In genomic region chr17:82236142-82236971, GRCh38 we compare ENCODE assay signal across 8 cellular contexts. TPM values are rescaled to one million over a fixed set of nuclear protein-coding genes. Genes with fewer than 3 reads are reported as not detected.
DNase-seq lines count a peak whose midpoint lies in the region; ATAC-seq, FAIRE-seq and TF ChIP-seq lines count a peak whose summit lies in the region.

No MANE protein-coding gene starts in this region.

- TF ChIP-seq CTCF in GM20000 (IDR thresholded peaks at IDR 0.05; ENCODE audit: extremely low read depth, missing control alignments) = peak; percentile 68
- TF ChIP-seq CTCF in fibroblast of mammary gland (conservative IDR thresholded peaks at IDR 0.05; ENCODE audit: control insufficient read depth, insufficient read depth, low read depth, low read length) = peak; percentile 68
- TF ChIP-seq CTCF in osteocyte (IDR thresholded peaks at IDR 0.05) = peak; percentile 88

- no peak overlapping the region for H3K4me3 Mint-ChIP-seq in activated T-helper 2 cell treated with anti-CD3 and anti-CD28 coated beads, Interferon-gamma antibody, Interleukin-2, Interleukin-4, amounts not matched to agents 10 μg/mL and 5 μg/mL and 100 μg/mL, durations not matched to agents 14 hours and 24 hours and 36 hours (ENCODE audit: low read depth)
- H3K4me3 Mint-ChIP-seq in osteocyte (ENCODE audit: unreplicated experiment) = no peak overlapping the region

- no peaks in the 10 kb centered on the region for H3K27me3 ChIP-seq in ACC112 (ENCODE audit: insufficient read depth, low read length)

- no peaks in the 10 kb centered on the region for H3K9me3 Mint-ChIP-seq in activated T-helper 2 cell treated with anti-CD3 and anti-CD28 coated beads, Interferon-gamma antibody, Interleukin-2, Interleukin-4, amounts not matched to agents 10 μg/mL and 5 μg/mL and 100 μg/mL, durations not matched to agents 14 hours and 24 hours and 36 hours
- H3K9me3 Mint-ChIP-seq in osteocyte (ENCODE audit: unreplicated experiment) = no peaks in the 10 kb centered on the region

- intact Hi-C loops in activated T-helper 2 cell treated with anti-CD3 and anti-CD28 coated beads, Interferon-gamma antibody, Interleukin-2, Interleukin-4, amounts not matched to agents 10 μg/mL and 5 μg/mL and 100 μg/mL, durations not matched to agents 14 hours and 24 hours and 36 hours (cut with micrococcal nuclease) = loop anchor here (10.0 kb wide), 2 partner anchors 178 to 212 kb away; partner anchors contain the start of genes CENPX, HEXD, LRRC45 and OGFOD3

- peaks cover 36% of the 10 kb centered on the region for H3K36me3 Mint-ChIP-seq in activated T-helper 2 cell treated with anti-CD3 and anti-CD28 coated beads, Interferon-gamma antibody, Interleukin-2, Interleukin-4, amounts not matched to agents 10 μg/mL and 5 μg/mL and 100 μg/mL, durations not matched to agents 14 hours and 24 hours and 36 hours (ENCODE audit: low read depth)
- H3K36me3 Mint-ChIP-seq in osteocyte (ENCODE audit: unreplicated experiment) = no peaks in the 10 kb centered on the region

- peaks cover 73% of the 10 kb centered on the region for H3K4me1 ChIP-seq in ACC112 (ENCODE audit: control insufficient read depth, insufficient read depth, low read length, unreplicated experiment)

- no peaks in the 10 kb centered on the region for H3K27me3 Mint-ChIP-seq in activated T-helper 2 cell treated with anti-CD3 and anti-CD28 coated beads, Interferon-gamma antibody, Interleukin-2, Interleukin-4, amounts not matched to agents 10 μg/mL and 5 μg/mL and 100 μg/mL, durations not matched to agents 14 hours and 24 hours and 36 hours (ENCODE audit: low read depth)
- H3K27me3 Mint-ChIP-seq in osteocyte (ENCODE audit: unreplicated experiment) = no peaks in the 10 kb centered on the region

- peaks cover 78% of the 10 kb centered on the region for H3K79me2 ChIP-seq in ACC112 (ENCODE audit: control insufficient read depth, insufficient read depth, low read length, unreplicated experiment)

- no peak for FAIRE-seq in HTR-8/SVneo (lab: Jason Lieb, UNC)

- H2AFZ ChIP-seq in ACC112 (ENCODE audit: low read length, unreplicated experiment) = no peak overlapping the region

- H3K36me3 ChIP-seq in ACC112 (ENCODE audit: insufficient read depth, low read length) = peaks cover 12% of the 10 kb centered on the region; the same call in 1 of the 2 replicates

- DNase-seq in GM20000 (ENCODE audit: low spot score) = no peak
- peak; percentile 76 for DNase-seq in OCI-M1 (lab: John Stamatoyannopoulos, UW)
- peak; percentile 60 for DNase-seq in activated T-helper 2 cell treated with anti-CD3 and anti-CD28 coated beads, Interferon-gamma antibody, Interleukin-2, Interleukin-4, amounts not matched to agents 10 μg/mL and 5 μg/mL and 100 μg/mL, durations not matched to agents 14 hours and 24 hours and 36 hours (ENCODE audit: low spot score)
- DNase-seq in fibroblast of mammary gland (ENCODE audit: low read depth) = peak; percentile 61
- DNase-seq in osteocyte (ENCODE audit: extremely low spot score, unreplicated experiment) = no peak
- DNase-seq in HTR-8/SVneo (ENCODE audit: insufficient read length, low spot score) = no peak

- H3K27ac Mint-ChIP-seq in activated T-helper 2 cell treated with anti-CD3 and anti-CD28 coated beads, Interferon-gamma antibody, Interleukin-2, Interleukin-4, amounts not matched to agents 10 μg/mL and 5 μg/mL and 100 μg/mL, durations not matched to agents 14 hours and 24 hours and 36 hours = no peak overlapping the region
- peak overlapping the region; percentile 10 for H3K27ac Mint-ChIP-seq in osteocyte (ENCODE audit: unreplicated experiment)

- peak overlapping the region; percentile 34 for H3K27ac ChIP-seq in ACC112 (ENCODE audit: low read depth, low read length)

- H3K4me1 Mint-ChIP-seq in activated T-helper 2 cell treated with anti-CD3 and anti-CD28 coated beads, Interferon-gamma antibody, Interleukin-2, Interleukin-4, amounts not matched to agents 10 μg/mL and 5 μg/mL and 100 μg/mL, durations not matched to agents 14 hours and 24 hours and 36 hours (ENCODE audit: low read depth) = peaks cover 22% of the 10 kb centered on the region
- peaks cover 64% of the 10 kb centered on the region for H3K4me1 Mint-ChIP-seq in osteocyte (ENCODE audit: unreplicated experiment)

- H3K4me3 ChIP-seq in ACC112 (ENCODE audit: low read depth, low read length) = no peak overlapping the region
- no peak overlapping the region for H3K4me3 ChIP-seq in fibroblast of mammary gland (ENCODE audit: control insufficient read depth, low read depth, low read length)

- no peak for ATAC-seq in GM19455 (IDR thresholded peaks at IDR 0.05; ENCODE audit: unreplicated experiment)

RNA-seq across cellular contexts. Expression of gene SLC16A3, which starts 7.5 kb away (rescaled TPM):
- 187 and 200 TPM in 2 replicates for total RNA-seq in activated T-helper 2 cell treated with anti-CD3 and anti-CD28 coated beads, Interferon-gamma antibody, Interleukin-2, Interleukin-4, amounts not matched to agents 10 μg/mL and 5 μg/mL and 100 μg/mL, durations not matched to agents 14 hours and 24 hours and 36 hours
- total RNA-seq in osteocyte = 12.9 and 18.1 TPM in 2 replicates

RNA-seq across cellular contexts. Expression of gene CCDC57, which starts 23.7 kb away (rescaled TPM):
- total RNA-seq in activated T-helper 2 cell treated with anti-CD3 and anti-CD28 coated beads, Interferon-gamma antibody, Interleukin-2, Interleukin-4, amounts not matched to agents 10 μg/mL and 5 μg/mL and 100 μg/mL, durations not matched to agents 14 hours and 24 hours and 36 hours = 51.7 and 53.1 TPM in 2 replicates
- total RNA-seq in osteocyte = 50.8 and 57.9 TPM in 2 replicates

RNA-seq across cellular contexts. Expression of gene CSNK1D, which starts 37.1 kb away (rescaled TPM):
- total RNA-seq in activated T-helper 2 cell treated with anti-CD3 and anti-CD28 coated beads, Interferon-gamma antibody, Interleukin-2, Interleukin-4, amounts not matched to agents 10 μg/mL and 5 μg/mL and 100 μg/mL, durations not matched to agents 14 hours and 24 hours and 36 hours = 139 and 151 TPM in 2 replicates
- 118 and 124 TPM in 2 replicates for total RNA-seq in osteocyte

Comparison
In these comparisons a context has a peak if more than half of its experiments do, and no peak if none do; other contexts are left out.
1. DNase-seq: peak in OCI-M1 (single experiment), activated T-helper 2 cell treated with anti-CD3 and anti-CD28 coated beads, Interferon-gamma antibody, Interleukin-2, Interleukin-4, amounts not matched to agents 10 μg/mL and 5 μg/mL and 100 μg/mL, durations not matched to agents 14 hours and 24 hours and 36 hours (single experiment) and fibroblast of mammary gland (single experiment); none in GM20000 (single experiment), osteocyte (single experiment) and HTR-8/SVneo (single experiment).
2. Peak in every context shown above with its lines, with median percentiles within 50 percentile points of each other: CTCF ChIP-seq.